18 cellular contexts compared by ENCODE assay signal in the genomic region with DNA sequence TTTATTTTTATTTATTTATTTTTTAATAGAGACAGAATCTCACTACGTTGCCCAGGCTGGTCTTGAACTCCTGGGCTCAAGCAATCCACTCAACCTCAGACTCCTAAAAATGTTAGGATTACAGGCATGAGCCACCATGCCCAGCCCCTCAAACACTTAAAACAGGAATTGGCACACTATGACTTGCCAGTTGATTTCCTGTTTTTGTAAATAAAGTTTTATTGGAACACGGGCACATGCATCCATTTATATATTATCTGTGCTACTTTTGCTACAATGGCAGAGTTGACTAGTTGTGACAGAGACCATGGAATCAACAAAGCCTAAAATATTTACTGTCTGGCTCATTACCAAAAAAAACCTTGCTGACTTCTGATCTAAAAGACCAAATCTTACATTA. TPM values are rescaled to one million over a fixed set of nuclear protein-coding genes. Genes with fewer than 3 reads are reported as not detected.
DNase-seq lines count a peak whose midpoint lies in the region; ATAC-seq, FAIRE-seq and TF ChIP-seq lines count a peak whose summit lies in the region.
"Had no signal": no experiment of that assay in that cellular context is flagged by ENCODE, and none has a peak within 500 bp of the region (broad histone marks: within the 10 kb centered on the region; RNA-seq: fewer than 3 reads in every experiment).

No MANE protein-coding gene starts in this region.

- no peak for TF ChIP-seq RAD21 in GM12878 (IDR thresholded peaks at IDR 0.05; ENCODE audit: insufficient read depth, low read depth, low read length)

- peaks cover 5 to 33% (median 10%) of the 10 kb centered on the region in 3 donors for H3K36me3 Mint-ChIP-seq in immature natural killer cell

- no peak for TF ChIP-seq EP300 in GM12878 (IDR thresholded peaks at IDR 0.05; ENCODE audit: borderline replicate concordance in 1 of 2, control insufficient read depth in 1 of 2, low read depth in 2 of 2, low read length in 2 of 2)

- TF ChIP-seq CTCF in GM12878 (IDR thresholded peaks at IDR 0.05 in 2 of 3, conservative IDR thresholded peaks at IDR 0.05 in 1 of 3; ENCODE audit: control insufficient read depth in 2 of 3, extremely low read depth in 1 of 3, insufficient read depth in 1 of 3, low read depth in 3 of 3, low read length in 3 of 3) (no peak), osteoblast (IDR thresholded peaks at IDR 0.05; ENCODE audit: extremely low read depth, low read depth, low read length) (no peak), esophagus squamous epithelium (IDR thresholded peaks at IDR 0.05) (no peak)

- BruUV-seq in GM12878 (replicated peaks; lab: Mats Ljungman, UMichigan): no TSS peak

- peaks cover 15 to 22% of the 10 kb centered on the region in 2 donors for H3K4me1 Mint-ChIP-seq in immature natural killer cell
- H3K4me1 Mint-ChIP-seq: CD4-positive, alpha-beta memory T cell had no signal

- no peak overlapping the region for H3K4me3 Mint-ChIP-seq in immature natural killer cell
- H3K4me3 Mint-ChIP-seq: CD4-positive, alpha-beta memory T cell had no signal

- ATAC-seq in GM12878: no peak

- peak overlapping the region in 4 of 6 donors; percentile 2 to 71 (median 42) for H3K27ac Mint-ChIP-seq in immature natural killer cell

- no peak for FAIRE-seq in GM12878 (lab: Jason Lieb, UNC)
- FAIRE-seq: A204.1, GM18507 had no signal

- POLR2A ChIA-PET in GM12878 (lab: Charles Lee): no interaction called here

- no peak overlapping the region for H3K9ac ChIP-seq in GM12878 (ENCODE audit: control insufficient read depth, insufficient read depth, low read length)
- H3K9ac ChIP-seq: GM23248 had no signal

- H3K4me2 ChIP-seq in GM12878 (ENCODE audit: control insufficient read depth, insufficient read depth): no peak overlapping the region
- no peak overlapping the region for H3K4me2 ChIP-seq in osteoblast (ENCODE audit: insufficient read depth, low read length)

- CTCF ChIA-PET in GM12878 (lab: Yijun Ruan, JAX): interaction anchor here (0.7 kb wide), 1 partner anchor 74 kb away, joined by 3 read pairs; no protein-coding TSS in a partner anchor

- no peak for TF ChIP-seq POLR2A in GM12878 (IDR thresholded peaks at IDR 0.05; ENCODE audit: low read depth, low read length)
- no peak for TF ChIP-seq POLR2A in esophagus squamous epithelium (IDR thresholded peaks at IDR 0.05)

- RAD21 ChIA-PET in GM12878 (lab: Charles Lee; ENCODE audit: unreplicated experiment): no interaction called here

- H2AFZ ChIP-seq in GM12878 (ENCODE audit: control insufficient read depth, low read depth, low read length) (no peak overlapping the region), osteoblast (ENCODE audit: low read length) (no peak overlapping the region)
- H2AFZ ChIP-seq: GM23248 had no signal

- intact Hi-C loops in GM12878 (cut with micrococcal nuclease; ENCODE audit: unreplicated experiment): no loop called here
- intact Hi-C loops in esophagus squamous epithelium (cut with DNase I): no loop called here

- H3K27ac ChIP-seq in GM12878 (ENCODE audit: control insufficient read depth, insufficient read depth) (no peak overlapping the region), osteoblast (ENCODE audit: low read depth, low read length) (peak overlapping the region; percentile 13), esophagus squamous epithelium (peak overlapping the region in 1 of 4 donors; percentile 17)
- H3K27ac ChIP-seq: C4-2B, GM23248 had no signal

- 96% methylated on average over 2 of the region's 2 CpGs for whole genome bisulfite sequencing in GM12878 (ENCODE audit: insufficient coverage, insufficient replicate concordance, low lambda C conversion rate, missing lambda C conversion rate)
- WGBS in esophagus squamous epithelium, 2 donors: 77 to 87% methylated on average over 2 of the region's 2 CpGs

- DNase-seq in ELR (ENCODE audit: low read depth) (peak; percentile 18), GM12878 (ENCODE audit: low read depth, low spot score) (no peak), immature natural killer cell (no peak), osteoblast (ENCODE audit: insufficient read length, low spot score, missing footprints) (no peak), esophagus squamous epithelium (lab: John Stamatoyannopoulos, UW) (no peak), SKM-1 (lab: John Stamatoyannopoulos, UW; ENCODE audit: unreplicated experiment) (no peak), NCI-H1417 (lab: John Stamatoyannopoulos, UW) (no peak)
- DNase-seq: ACHN; AML-193; Calu3; CD4-positive, alpha-beta memory T cell; DMS79 treated with DMSO at 0.1 percent for 48 hours had no signal

- peaks cover 9 to 20% of the 10 kb centered on the region in 2 experiments for H3K36me3 ChIP-seq in GM12878 (ENCODE audit: control insufficient read depth in 2 of 2, insufficient read depth in 2 of 2, low read length in 1 of 2)
- peaks cover 32% of the 10 kb centered on the region for H3K36me3 ChIP-seq in osteoblast (ENCODE audit: insufficient read depth, low read length)
- H3K36me3 ChIP-seq in esophagus squamous epithelium: peaks cover 4 to 91% (median 23%) of the 10 kb centered on the region in 3 donors

- H4K20me1 ChIP-seq in GM12878 (ENCODE audit: control insufficient read depth, insufficient read depth) (no peaks in the 10 kb centered on the region), osteoblast (ENCODE audit: insufficient read depth, low read length) (peaks cover 6% of the 10 kb centered on the region)

- H3K79me2 ChIP-seq in GM12878 (ENCODE audit: control insufficient read depth, insufficient read depth, low read length) (no peaks in the 10 kb centered on the region), osteoblast (ENCODE audit: insufficient read depth, low read length) (no peaks in the 10 kb centered on the region)

- no peaks in the 10 kb centered on the region for H3K9me3 ChIP-seq in GM12878 (replicated peaks; ENCODE audit: control insufficient read depth, insufficient read depth, low read length)
- H3K9me3 ChIP-seq in osteoblast (ENCODE audit: low read depth, low read length): no peaks in the 10 kb centered on the region
- no peaks in the 10 kb centered on the region for H3K9me3 ChIP-seq in esophagus squamous epithelium
- H3K9me3 ChIP-seq: HAP-1 had no signal

- H3K27me3 ChIP-seq in GM12878 (replicated peaks in 1 of 2; ENCODE audit: control insufficient read depth in 2 of 2, insufficient read depth in 2 of 2, low read length in 1 of 2) (no peaks in the 10 kb centered on the region), osteoblast (ENCODE audit: insufficient read depth, low read length) (no peaks in the 10 kb centered on the region), esophagus squamous epithelium (no peaks in the 10 kb centered on the region)

- H3K27me3 Mint-ChIP-seq in immature natural killer cell (ENCODE audit: low read depth in 3 of 3): no peaks in the 10 kb centered on the region
- H3K27me3 Mint-ChIP-seq: CD4-positive, alpha-beta memory T cell had no signal

- in situ Hi-C loops in GM12878 (cut with MboI): no loop called here

- no peak overlapping the region for H3K4me3 ChIP-seq in GM12878
- H3K4me3 ChIP-seq in osteoblast (ENCODE audit: insufficient read depth, low read length): no peak overlapping the region
- H3K4me3 ChIP-seq in esophagus squamous epithelium: no peak overlapping the region
- H3K4me3 ChIP-seq: GM23248, HAP-1 had no signal

- SMC1A ChIA-PET in GM12878 (lab: Charles Lee; ENCODE audit: uncharacterized antibody, unreplicated experiment): no interaction called here

- H3K9me3 Mint-ChIP-seq in immature natural killer cell: no peaks in the 10 kb centered on the region
- H3K9me3 Mint-ChIP-seq: CD4-positive, alpha-beta memory T cell had no signal

- peaks cover 7% of the 10 kb centered on the region; the same call in 1 of the 2 replicates for H3K4me1 ChIP-seq in GM12878 (ENCODE audit: control insufficient read depth, insufficient read depth, low read length)
- H3K4me1 ChIP-seq in osteoblast (ENCODE audit: insufficient read depth, low read length): peaks cover 5% of the 10 kb centered on the region
- H3K4me1 ChIP-seq in esophagus squamous epithelium: peaks cover 0 to 19% (median 0%) of the 10 kb centered on the region in 3 donors
- H3K4me1 ChIP-seq: HAP-1 had no signal

RNA-seq across cellular contexts. Expression of a gene that starts 16.0 kb away (rescaled TPM):
- 6.5 and 6.6 TPM in 2 replicates for total RNA-seq in GM12878 (2013; cell fraction: nucleolus; rRNA removed)
- total RNA-seq in GM12878 (2014; rRNA removed): 33.2 and 36.2 TPM in 2 replicates
- total RNA-seq in GM12878 (2014; rRNA removed; fragmentation: Illumina TruSeq; extraction: Trizol): 19.4 and 20.1 TPM in 2 replicates
- 29.1 and 31.7 TPM in 2 replicates for total RNA-seq in GM12878 (2021)
- polyA plus RNA-seq in GM12878 (2011; ENCODE audit: low read depth): 10.4 TPM
- polyA plus RNA-seq in GM12878 (2011; rRNA removed): 20.5 and 26.5 TPM in 2 replicates
- polyA plus RNA-seq in GM12878 (2011; cell fraction: cytosol; rRNA removed): 26.6 and 30.0 TPM in 2 replicates
- polyA plus RNA-seq in GM12878 (2011; cell fraction: nucleus; rRNA removed): 13.5 and 15.4 TPM in 2 replicates
- 16.3 and 16.9 TPM in 2 replicates for polyA plus RNA-seq in GM12878 (2012)
- 18.5 and 20.9 TPM in 2 replicates for polyA plus RNA-seq in GM12878 (2014; fragmentation: Illumina TruSeq; extraction: Trizol)
- 10 to 100 TPM in 1 of 2 experiments, 1 to 10 TPM in 1; 4.5 to 15.3 TPM for polyA plus RNA-seq in GM12878 (2014; fragmentation: Nextera tagmentation; extraction: Ambion mirVana)
- 32.2 and 34.4 TPM in 2 replicates for polyA plus RNA-seq in GM12878 (2014; rRNA removed)
- polyA plus RNA-seq in GM12878 (2016; fragmentation: Nextera tagmentation; extraction: Ambion mirVana): 10 to 100 TPM in 1 of 2 experiments, 1 to 10 TPM in 1; 2.9 to 17.4 TPM
- 11.0 and 17.5 TPM in 2 replicates for polyA minus RNA-seq in GM12878 (2011; rRNA and poly(A)+ RNA removed)
- 8.0 TPM in 2 replicates for polyA minus RNA-seq in GM12878 (2011; cell fraction: cytosol; rRNA and poly(A)+ RNA removed)
- 6.2 and 8.2 TPM in 2 replicates for polyA minus RNA-seq in GM12878 (2011; cell fraction: nucleus; rRNA and poly(A)+ RNA removed)
- polyA plus RNA-seq in immature natural killer cell: 10 to 100 TPM; 17.7 to 44.1 (median 41.3) TPM
- total RNA-seq in osteoblast: 8.3 and 8.5 TPM in 2 replicates
- total RNA-seq in esophagus squamous epithelium: 10 to 100 TPM; 19.9 to 26.0 (median 21.1) TPM

RNA-seq across cellular contexts. Expression of a gene that starts 16.4 kb away (rescaled TPM):
- total RNA-seq in GM12878 (2013; cell fraction: nucleolus; rRNA removed): 0.75 and 0.98 TPM in 2 replicates
- total RNA-seq in GM12878 (2014; rRNA removed) (30.4 and 35.8 TPM in 2 replicates), GM12878 (2014; rRNA removed; fragmentation: Illumina TruSeq; extraction: Trizol) (6.4 and 6.9 TPM in 2 replicates), GM12878 (2021) (30.9 TPM in 2 replicates), osteoblast (11.6 and 12.1 TPM in 2 replicates), esophagus squamous epithelium (10 to 100 TPM; 40.9 to 60.2 (median 52.1) TPM)
- 2.0 TPM for polyA plus RNA-seq in GM12878 (2011; ENCODE audit: low read depth)
- polyA plus RNA-seq in GM12878 (2011; rRNA removed) (2.6 and 8.4 TPM in 2 replicates), GM12878 (2014; fragmentation: Illumina TruSeq; extraction: Trizol) (3.0 and 4.6 TPM in 2 replicates), GM12878 (2014; fragmentation: Nextera tagmentation; extraction: Ambion mirVana) (1 to 10 TPM; 1.6 to 8.4 TPM), GM12878 (2014; rRNA removed) (30.9 and 35.5 TPM in 2 replicates), GM12878 (2016; fragmentation: Nextera tagmentation; extraction: Ambion mirVana) (10 to 100 TPM; 21.2 to 29.4 TPM), immature natural killer cell (10 to 100 TPM; 33.9 to 58.9 (median 39.3) TPM)
- 6.9 and 16.9 TPM in 2 replicates for polyA plus RNA-seq in GM12878 (2011; cell fraction: cytosol; rRNA removed)
- 7.2 and 7.7 TPM in 2 replicates for polyA plus RNA-seq in GM12878 (2011; cell fraction: nucleus; rRNA removed)
- 9.5 and 11.0 TPM in 2 replicates for polyA plus RNA-seq in GM12878 (2012)
- 1.6 and 2.2 TPM in 2 replicates for polyA minus RNA-seq in GM12878 (2011; rRNA and poly(A)+ RNA removed)
- 1.5 and 2.1 TPM in 2 replicates for polyA minus RNA-seq in GM12878 (2011; cell fraction: cytosol; rRNA and poly(A)+ RNA removed)
- polyA minus RNA-seq in GM12878 (2011; cell fraction: nucleus; rRNA and poly(A)+ RNA removed): 2.8 and 4.6 TPM in 2 replicates

RNA-seq across cellular contexts. Expression of a gene that starts 30.4 kb away (rescaled TPM):
- total RNA-seq in GM12878 (2013; cell fraction: nucleolus; rRNA removed): 7.3 and 7.5 TPM in 2 replicates
- total RNA-seq in GM12878 (2014; rRNA removed): 11.0 and 11.1 TPM in 2 replicates
- 6.2 and 6.5 TPM in 2 replicates for total RNA-seq in GM12878 (2014; rRNA removed; fragmentation: Illumina TruSeq; extraction: Trizol)
- 8.6 and 9.2 TPM in 2 replicates for total RNA-seq in GM12878 (2021)
- 3.9 TPM for polyA plus RNA-seq in GM12878 (2011; ENCODE audit: low read depth)
- polyA plus RNA-seq in GM12878 (2011; rRNA removed): 2.9 and 4.9 TPM in 2 replicates
- polyA plus RNA-seq in GM12878 (2011; cell fraction: cytosol; rRNA removed): 6.2 and 6.3 TPM in 2 replicates
- 2.5 and 3.7 TPM in 2 replicates for polyA plus RNA-seq in GM12878 (2011; cell fraction: nucleus; rRNA removed)
- polyA plus RNA-seq in GM12878 (2012): 3.5 and 4.2 TPM in 2 replicates
- 4.7 and 6.5 TPM in 2 replicates for polyA plus RNA-seq in GM12878 (2014; fragmentation: Illumina TruSeq; extraction: Trizol)
- polyA plus RNA-seq in GM12878 (2014; fragmentation: Nextera tagmentation; extraction: Ambion mirVana): 1 to 10 TPM; 3.7 to 4.2 TPM
- 8.8 and 9.0 TPM in 2 replicates for polyA plus RNA-seq in GM12878 (2014; rRNA removed)
- polyA plus RNA-seq in GM12878 (2016; fragmentation: Nextera tagmentation; extraction: Ambion mirVana): 1 to 10 TPM in 1 of 2 experiments, under 1 TPM in 1; 0.83 to 1.0 TPM
- polyA minus RNA-seq in GM12878 (2011; rRNA and poly(A)+ RNA removed): 4.2 and 5.8 TPM in 2 replicates
- 2.1 and 2.8 TPM in 2 replicates for polyA minus RNA-seq in GM12878 (2011; cell fraction: cytosol; rRNA and poly(A)+ RNA removed)
- polyA minus RNA-seq in GM12878 (2011; cell fraction: nucleus; rRNA and poly(A)+ RNA removed): 0.85 and 2.4 TPM in 2 replicates
- polyA plus RNA-seq in immature natural killer cell: 1 to 10 TPM; 1.5 to 2.2 (median 1.7) TPM
- 0.29 and 0.36 TPM in 2 replicates for total RNA-seq in osteoblast
- 1 to 10 TPM; 2.3 to 5.0 (median 3.7) TPM for total RNA-seq in esophagus squamous epithelium

RNA-seq across cellular contexts. Expression of a gene that starts 35.4 kb away (rescaled TPM):
- total RNA-seq in GM12878 (2013; cell fraction: nucleolus; rRNA removed): 6.5 and 6.9 TPM in 2 replicates
- total RNA-seq in GM12878 (2014; rRNA removed) (2.0 and 2.2 TPM in 2 replicates), GM12878 (2014; rRNA removed; fragmentation: Illumina TruSeq; extraction: Trizol) (6.3 and 6.6 TPM in 2 replicates), GM12878 (2021) (19.2 and 20.4 TPM in 2 replicates), osteoblast (4.1 and 4.3 TPM in 2 replicates), esophagus squamous epithelium (10 to 100 TPM in 2 of 4 donors, 1 to 10 TPM in 2; 6.3 to 13.4 (median 9.9) TPM)
- polyA plus RNA-seq in GM12878 (2011; ENCODE audit: low read depth): 4.0 TPM
- polyA plus RNA-seq in GM12878 (2011; rRNA removed) (6.7 and 6.8 TPM in 2 replicates), GM12878 (2014; fragmentation: Illumina TruSeq; extraction: Trizol) (9.4 and 11.8 TPM in 2 replicates), GM12878 (2014; fragmentation: Nextera tagmentation; extraction: Ambion mirVana) (1 to 10 TPM; 2.8 to 4.4 TPM), GM12878 (2014; rRNA removed) (5.5 and 5.6 TPM in 2 replicates), GM12878 (2016; fragmentation: Nextera tagmentation; extraction: Ambion mirVana) (10 to 100 TPM; 13.7 to 14.7 TPM), immature natural killer cell (10 to 100 TPM in 2 of 3 donors, 1 to 10 TPM in 1; 7.7 to 19.0 (median 14.5) TPM)
- 5.3 and 5.9 TPM in 2 replicates for polyA plus RNA-seq in GM12878 (2011; cell fraction: cytosol; rRNA removed)
- 5.1 and 14.7 TPM in 2 replicates for polyA plus RNA-seq in GM12878 (2011; cell fraction: nucleus; rRNA removed)
- 4.0 and 8.6 TPM in 2 replicates for polyA plus RNA-seq in GM12878 (2012)
- 10.7 and 28.2 TPM in 2 replicates for polyA minus RNA-seq in GM12878 (2011; rRNA and poly(A)+ RNA removed)
- 2.7 and 4.2 TPM in 2 replicates for polyA minus RNA-seq in GM12878 (2011; cell fraction: cytosol; rRNA and poly(A)+ RNA removed)
- 2.8 and 5.0 TPM in 2 replicates for polyA minus RNA-seq in GM12878 (2011; cell fraction: nucleus; rRNA and poly(A)+ RNA removed)

RNA-seq across cellular contexts. Expression of a gene that starts 59.1 kb away (rescaled TPM):
- total RNA-seq in GM12878 (2013; cell fraction: nucleolus; rRNA removed): 0.15 TPM in 1 of 2 replicates, not detected in the other
- 0.05 TPM in 1 of 2 replicates, not detected in the other for total RNA-seq in GM12878 (2014; rRNA removed)
- total RNA-seq in GM12878 (2014; rRNA removed; fragmentation: Illumina TruSeq; extraction: Trizol): not detected in 2 replicates
- not detected in 2 replicates for total RNA-seq in GM12878 (2021)
- polyA plus RNA-seq in GM12878 (2011; ENCODE audit: low read depth): not detected
- polyA plus RNA-seq in GM12878 (2011; rRNA removed): 0.03 and 0.05 TPM in 2 replicates
- polyA plus RNA-seq in GM12878 (2011; cell fraction: cytosol; rRNA removed): 0.04 and 0.28 TPM in 2 replicates
- polyA plus RNA-seq in GM12878 (2011; cell fraction: nucleus; rRNA removed): 0.26 and 1.1 TPM in 2 replicates
- polyA plus RNA-seq in GM12878 (2012): 0.04 TPM in 2 replicates
- polyA plus RNA-seq in GM12878 (2014; fragmentation: Illumina TruSeq; extraction: Trizol): not detected in 2 replicates
- polyA plus RNA-seq in GM12878 (2014; fragmentation: Nextera tagmentation; extraction: Ambion mirVana): not detected
- polyA plus RNA-seq in GM12878 (2014; rRNA removed): 0.06 TPM in 1 of 2 replicates, not detected in the other
- not detected for polyA plus RNA-seq in GM12878 (2016; fragmentation: Nextera tagmentation; extraction: Ambion mirVana)
- 0.07 TPM in 1 of 2 replicates, not detected in the other for polyA minus RNA-seq in GM12878 (2011; rRNA and poly(A)+ RNA removed)
- not detected in 2 replicates for polyA minus RNA-seq in GM12878 (2011; cell fraction: cytosol; rRNA and poly(A)+ RNA removed)
- polyA minus RNA-seq in GM12878 (2011; cell fraction: nucleus; rRNA and poly(A)+ RNA removed): 0.12 and 0.29 TPM in 2 replicates
- polyA plus RNA-seq in immature natural killer cell: not detected
- total RNA-seq in osteoblast: not detected in 2 replicates
- total RNA-seq in esophagus squamous epithelium: under 1 TPM in 3 of 4 donors, not detected in 1; 0.19 to 0.49 (median 0.31) TPM
- total RNA-seq: GM23248, H4 had no signal
- polyA plus RNA-seq: CD4-positive, alpha-beta memory T cell; GM23248 had no signal
